In the genomic region with DNA sequence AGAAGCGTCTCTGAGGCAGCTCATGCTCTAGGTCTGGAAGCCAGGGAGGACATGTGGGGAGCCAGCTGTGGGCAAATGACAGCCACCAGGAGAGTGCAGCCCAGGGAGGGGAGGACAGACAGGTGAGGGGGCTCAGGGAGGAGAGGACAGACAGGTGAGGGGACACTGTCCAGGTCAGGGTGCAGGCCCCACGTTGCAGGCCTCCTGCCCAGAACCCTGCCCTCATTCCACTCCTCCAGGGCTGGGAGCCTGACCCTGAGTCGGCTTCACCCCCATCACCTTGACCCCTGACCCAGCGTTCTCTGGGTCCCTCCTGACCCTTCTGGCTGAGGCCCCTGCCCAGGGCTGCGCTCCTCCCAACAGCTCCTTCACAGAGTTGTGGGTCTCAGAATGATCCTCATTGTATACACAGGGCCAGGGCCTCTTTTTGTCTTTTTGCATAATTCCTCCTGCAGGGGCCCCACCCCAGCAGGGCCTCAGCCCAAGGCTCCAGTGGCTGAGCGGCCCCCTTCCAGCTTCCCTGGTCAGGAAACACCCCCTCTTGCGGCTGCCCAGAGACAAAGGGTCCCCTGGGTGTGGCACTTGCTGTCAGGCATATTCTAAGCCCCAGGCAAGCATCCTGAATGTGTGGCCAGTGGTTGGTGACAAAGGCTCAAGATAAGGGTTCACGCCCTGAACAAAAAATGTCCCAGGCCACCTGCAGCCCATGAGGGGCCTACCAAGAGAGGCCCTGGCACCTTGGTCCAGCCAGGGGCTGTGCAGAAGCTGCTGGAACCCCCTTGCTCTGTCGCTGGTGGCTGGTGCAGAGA, we compare ENCODE assay signal across 14 cellular contexts.
"Had no signal": no experiment of that assay in that cellular context is flagged by ENCODE, and none has a peak within 500 bp of the region (broad histone marks: within the 10 kb centered on the region; RNA-seq: fewer than 3 reads in every experiment).

No MANE protein-coding gene starts in this region.

- H3K27ac ChIP-seq: ascending aorta, gastrocnemius medialis, left ventricle myocardium inferior, neutrophil, tibial artery, uterus had no signal

- H3K4me1 ChIP-seq: ascending aorta, gastrocnemius medialis, left ventricle myocardium inferior, tibial artery, uterus had no signal

- H3K4me1 Mint-ChIP-seq: activated CD4-positive, alpha-beta T cell treated with anti-CD3 and anti-CD28 coated beads, Interleukin-2, amount 10 ng/mL, durations not matched to agents 7 days and 5 days; naive B cell had no signal

- ATAC-seq: activated T-cell treated with anti-CD3 and anti-CD28 coated beads, Interleukin-2, amount 50 U/mL, for 72 hours; gastrocnemius medialis; mucosa of descending colon had no signal

- H3K4me3 Mint-ChIP-seq: activated CD4-positive, alpha-beta T cell treated with anti-CD3 and anti-CD28 coated beads, Interleukin-2, amount 10 ng/mL, durations not matched to agents 7 days and 5 days; activated T-cell treated with anti-CD3 and anti-CD28 coated beads, Interleukin-2, amount 50 U/mL, for 72 hours; naive B cell had no signal

- H3K9me3 Mint-ChIP-seq: activated CD4-positive, alpha-beta T cell treated with anti-CD3 and anti-CD28 coated beads, Interleukin-2, amount 10 ng/mL, durations not matched to agents 7 days and 5 days; activated T-cell treated with anti-CD3 and anti-CD28 coated beads, Interleukin-2, amount 50 U/mL, for 72 hours had no signal

- H3K27me3 ChIP-seq: ascending aorta, gastrocnemius medialis, neutrophil, uterus had no signal

- H3K4me3 ChIP-seq: ascending aorta, gastrocnemius medialis, left ventricle myocardium inferior, mucosa of descending colon, tibial artery, uterus had no signal

- DNase-seq: activated CD4-positive, alpha-beta T cell treated with anti-CD3 and anti-CD28 coated beads, Interleukin-2, amount 10 ng/mL, durations not matched to agents 7 days and 5 days; activated effector memory CD4-positive, alpha-beta T cell treated with anti-CD3 and anti-CD28 coated beads, Interleukin-2, amount 50 U/mL, for 16 hours; activated naive CD4-positive, alpha-beta T cell treated with anti-CD3 and anti-CD28 coated beads, Interleukin-2, amount 50 U/mL, for 16 hours; activated T-cell treated with anti-CD3 and anti-CD28 coated beads, Interleukin-2, amount 50 U/mL, for 72 hours; cortex of kidney; gastrocnemius medialis; left ventricle myocardium inferior; naive B cell; stimulated activated naive CD4-positive, alpha-beta T cell treated with Interleukin-2 at 50 U/mL for 16 hours; uterus had no signal

- H3K36me3 ChIP-seq: ascending aorta, gastrocnemius medialis, left ventricle myocardium inferior, neutrophil, tibial artery, uterus had no signal

- H3K9me3 ChIP-seq: ascending aorta, gastrocnemius medialis, mucosa of descending colon, neutrophil, uterus had no signal

- H3K27ac Mint-ChIP-seq: activated CD4-positive, alpha-beta T cell treated with anti-CD3 and anti-CD28 coated beads, Interleukin-2, amount 10 ng/mL, durations not matched to agents 7 days and 5 days; activated T-cell treated with anti-CD3 and anti-CD28 coated beads, Interleukin-2, amount 50 U/mL, for 72 hours had no signal
